ENCODE assay signal across 8 cellular contexts in the genomic region with DNA sequence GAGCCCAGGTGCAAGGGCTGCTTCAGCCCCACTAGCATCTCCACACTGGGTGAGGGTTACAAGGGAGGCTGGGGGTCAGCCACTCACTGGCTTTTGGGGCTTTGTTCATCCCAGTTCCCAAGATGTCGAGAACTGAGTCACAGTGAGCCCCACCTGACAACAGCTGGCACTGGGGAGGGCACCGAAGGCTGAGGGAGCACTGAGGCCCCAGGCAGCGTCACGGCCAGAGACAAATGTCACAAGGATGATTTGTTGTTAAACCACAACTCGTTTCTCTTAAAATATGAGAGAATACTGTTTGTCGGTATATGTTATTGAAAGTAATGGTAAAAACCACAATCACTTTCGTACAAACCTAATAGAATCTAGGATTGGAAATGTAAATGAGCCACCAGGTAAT.
DNase-seq lines count a peak whose midpoint lies in the region; ATAC-seq lines count a peak whose summit lies in the region.
"Had no signal": no experiment of that assay in that cellular context is flagged by ENCODE, and none has a peak within 500 bp of the region (broad histone marks: within the 10 kb centered on the region; RNA-seq: fewer than 3 reads in every experiment).

No MANE protein-coding gene starts in this region.

- POLR2A ChIA-PET in activated CD8-positive, alpha-beta T cell treated with anti-CD3 and anti-CD28 coated beads, Interleukin-2, amount 10 ng/mL, durations not matched to agents 7 days and 5 days (lab: Charles Lee): interaction anchor here (0.6 to 2.7 kb wide), 3 partner anchors 12 to 133 kb away, joined by 4 to 19 read pairs (median 4); no protein-coding TSS in a partner anchor

- peak; percentile 51 for ATAC-seq in GM18909 (IDR thresholded peaks at IDR 0.05; ENCODE audit: poor library complexity, unreplicated experiment)
- ATAC-seq in HG02798 (IDR thresholded peaks at IDR 0.05; ENCODE audit: poor library complexity, unreplicated experiment): peak; percentile 35
- ATAC-seq in activated CD8-positive, alpha-beta T cell treated with anti-CD3 and anti-CD28 coated beads, Interleukin-2, amount 10 ng/mL, durations not matched to agents 7 days and 5 days: peak; percentile 3

- no peak overlapping the region for H3K4me3 Mint-ChIP-seq in activated CD8-positive, alpha-beta T cell treated with anti-CD3 and anti-CD28 coated beads, Interleukin-2, amount 10 ng/mL, durations not matched to agents 7 days and 5 days

- intact Hi-C loops in cardiac septum (cut with DNase I): no loop called here

- no peaks in the 10 kb centered on the region for H3K9me3 Mint-ChIP-seq in activated CD8-positive, alpha-beta T cell treated with anti-CD3 and anti-CD28 coated beads, Interleukin-2, amount 10 ng/mL, durations not matched to agents 7 days and 5 days (ENCODE audit: insufficient read depth)

- peaks cover 91% of the 10 kb centered on the region for H3K4me1 Mint-ChIP-seq in activated CD8-positive, alpha-beta T cell treated with anti-CD3 and anti-CD28 coated beads, Interleukin-2, amount 10 ng/mL, durations not matched to agents 7 days and 5 days (ENCODE audit: low read depth)

- H3K27ac Mint-ChIP-seq in activated CD8-positive, alpha-beta T cell treated with anti-CD3 and anti-CD28 coated beads, Interleukin-2, amount 10 ng/mL, durations not matched to agents 7 days and 5 days: peak overlapping the region; percentile 45

- H3K36me3 Mint-ChIP-seq in activated CD8-positive, alpha-beta T cell treated with anti-CD3 and anti-CD28 coated beads, Interleukin-2, amount 10 ng/mL, durations not matched to agents 7 days and 5 days (ENCODE audit: low read depth): peaks cover 80% of the 10 kb centered on the region

- H3K27me3 Mint-ChIP-seq in activated CD8-positive, alpha-beta T cell treated with anti-CD3 and anti-CD28 coated beads, Interleukin-2, amount 10 ng/mL, durations not matched to agents 7 days and 5 days (ENCODE audit: low read depth): no peaks in the 10 kb centered on the region

- no peak overlapping the region for H3K27ac ChIP-seq in caudate nucleus (ENCODE audit: low read depth, low read length)
- H3K27ac ChIP-seq: parathyroid adenoma had no signal

- no peak for DNase-seq in activated CD8-positive, alpha-beta T cell treated with anti-CD3 and anti-CD28 coated beads, Interleukin-2, amount 10 ng/mL, durations not matched to agents 7 days and 5 days
- peak; percentile 36 for DNase-seq in stimulated activated CD4-positive, alpha-beta T cell treated with anti-CD3 and anti-CD28 coated beads, Interleukin-4, amount 100 ng/mL, for 24 hours
- DNase-seq in caudate nucleus (lab: John Stamatoyannopoulos, UW) (no peak), cardiac septum (ENCODE audit: low spot score) (no peak), LoVo (ENCODE audit: low spot score) (no peak)

- CTCF ChIA-PET in activated CD8-positive, alpha-beta T cell treated with anti-CD3 and anti-CD28 coated beads, Interleukin-2, amount 10 ng/mL, durations not matched to agents 7 days and 5 days (lab: Charles Lee): interaction anchor here (0.9 to 1.0 kb wide), 2 partner anchors 23 to 35 kb away, joined by 3 to 4 read pairs; no protein-coding TSS in a partner anchor
